In genomic region chr16:81429045-81429521, GRCh38 we compare ENCODE assay signal across 8 cellular contexts. TPM values are rescaled to one million over a fixed set of nuclear protein-coding genes. Genes with fewer than 3 reads are reported as not detected.
DNase-seq lines count a peak whose midpoint lies in the region; ATAC-seq, FAIRE-seq and TF ChIP-seq lines count a peak whose summit lies in the region.

No MANE protein-coding gene starts in this region.

- TF ChIP-seq POLR2A in GM12892 (IDR thresholded peaks at IDR 0.05; ENCODE audit: low read depth, low read length) (no peak), lower leg skin (IDR thresholded peaks at IDR 0.05) (no peak)

- no peak for ATAC-seq in GM19455 (IDR thresholded peaks at IDR 0.05; ENCODE audit: unreplicated experiment)

- no peaks in the 10 kb centered on the region for H3K36me3 ChIP-seq in brain microvascular endothelial cell (replicated peaks)

- peak; percentile 23 for DNase-seq in G401 (ENCODE audit: low spot score)
- DNase-seq in MV-4-11 (lab: John Stamatoyannopoulos, UW), result peak; percentile 50
- DNase-seq in brain microvascular endothelial cell, result peak; percentile 53
- DNase-seq in medulla oblongata (ENCODE audit: extremely low spot score), result peak; percentile 45
- DNase-seq in GM12892 (ENCODE audit: insufficient read length), result no peak
- DNase-seq in lower leg skin (ENCODE audit: low spot score in 2 of 2), result no peak
- DNase-seq in putamen (ENCODE audit: low spot score), result no peak

- H3K4me3 ChIP-seq in brain microvascular endothelial cell (ENCODE audit: low read depth, low read length), result no peak overlapping the region
- no peak overlapping the region for H3K4me3 ChIP-seq in lower leg skin (ENCODE audit: low read depth, poor library complexity, severe bottlenecking)

- peak; percentile 78 for TF ChIP-seq CTCF in brain microvascular endothelial cell (IDR thresholded peaks at IDR 0.05; ENCODE audit: low read depth, low read length, missing control alignments)
- TF ChIP-seq CTCF in lower leg skin (IDR thresholded peaks at IDR 0.05), result no peak

- H3K27ac ChIP-seq in brain microvascular endothelial cell, result no peak overlapping the region

- WGBS in lower leg skin, 2 donors, result 59 to 60% methylated on average over 3 of the region's 3 CpGs

- FAIRE-seq in GM12892 (lab: Jason Lieb, UNC), result no peak

- in situ Hi-C loops in G401 (cut with HindIII; ENCODE audit: low sequenced_read_pairs) (no loop called here), brain microvascular endothelial cell (cut with HindIII; ENCODE audit: low pct_ligation_motif_present, low sequenced_read_pairs) (no loop called here)

- intact Hi-C loops in lower leg skin (cut with DNase I; ENCODE audit: low total_unique reads), result no loop called here

- H3K27me3 ChIP-seq in brain microvascular endothelial cell (replicated peaks), result no peaks in the 10 kb centered on the region

RNA-seq across cellular contexts. Expression of gene CMIP, which starts 15.5 kb away (rescaled TPM):
- total RNA-seq in G401 (2014; rRNA removed; shearing (Covaris generic)), result 4.6 and 8.6 TPM in 2 replicates
- polyA plus RNA-seq in GM12892 (2012; ENCODE audit: missing spikeins), result 10.2 TPM
- total RNA-seq in lower leg skin, result 100 to 1,000 TPM in 1 of 4 donors, 10 to 100 TPM in 3; 53.7 to 115 (median 77.4) TPM

Comparison
In these comparisons a context has a peak if more than half of its experiments do, and no peak if none do; other contexts are left out.
1. DNase-seq: peak in G401 (single experiment), MV-4-11 (single experiment), brain microvascular endothelial cell (single experiment) and medulla oblongata (single experiment); none in GM12892 (single experiment), lower leg skin (0 of 2) and putamen (single experiment).